In genomic region chr7:80249619-80250305, GRCh38 we compare ENCODE assay signal across 19 cellular contexts.
DNase-seq lines count a peak whose midpoint lies in the region; ATAC-seq and TF ChIP-seq lines count a peak whose summit lies in the region.
"Had no signal": no experiment of that assay in that cellular context is flagged by ENCODE, and none has a peak within 500 bp of the region (broad histone marks: within the 10 kb centered on the region; RNA-seq: fewer than 3 reads in every experiment).

No MANE protein-coding gene starts in this region.

- TF ChIP-seq CTCF in DND-41 (IDR thresholded peaks at IDR 0.05; ENCODE audit: borderline replicate concordance, extremely low read depth, low read length, poor library complexity, severe bottlenecking) (no peak), fibroblast of lung (conservative IDR thresholded peaks at IDR 0.05 in 1 of 2, IDR thresholded peaks at IDR 0.05 in 1 of 2; ENCODE audit: low read depth in 1 of 2, low read length in 2 of 2) (no peak), stomach (IDR thresholded peaks at IDR 0.05) (no peak), mucosa of descending colon (IDR thresholded peaks at IDR 0.05) (no peak)

- no peak for TF ChIP-seq EP300 in stomach (IDR thresholded peaks at IDR 0.05)

- peaks cover 16% of the 10 kb centered on the region for H3K4me1 ChIP-seq in DND-41 (ENCODE audit: insufficient read depth, low read length)
- H3K4me1 ChIP-seq in fibroblast of lung (ENCODE audit: control insufficient read depth, extremely low read depth, insufficient read depth, low read length) = no peaks in the 10 kb centered on the region
- no peaks in the 10 kb centered on the region for H3K4me1 ChIP-seq in stomach
- H3K4me1 ChIP-seq in mucosa of descending colon (ENCODE audit: low read depth) = no peaks in the 10 kb centered on the region
- H3K4me1 ChIP-seq: BLaER1 treated with 17β-estradiol and CSF1 and Interleukin-3, amounts not matched to agents 10 nM and 100 nM had no signal

- H3K27me3 ChIP-seq in DND-41 (ENCODE audit: insufficient read depth, low read length, poor library complexity) (no peaks in the 10 kb centered on the region), fibroblast of lung (ENCODE audit: control insufficient read depth, insufficient read depth, low read length) (peaks cover 2% of the 10 kb centered on the region), stomach (no peaks in the 10 kb centered on the region)
- H3K27me3 ChIP-seq: BLaER1 treated with 17β-estradiol and CSF1 and Interleukin-3, amounts not matched to agents 10 nM and 100 nM; MG63 had no signal

- no peak overlapping the region for H3K9ac ChIP-seq in DND-41 (ENCODE audit: low read depth, low read length)
- H3K9ac ChIP-seq in fibroblast of lung (ENCODE audit: insufficient read depth, low read length) = no peak overlapping the region
- H3K9ac ChIP-seq: BLaER1 treated with 17β-estradiol and CSF1 and Interleukin-3, amounts not matched to agents 10 nM and 100 nM; SK-N-SH had no signal

- H4K20me1 ChIP-seq in DND-41 (ENCODE audit: insufficient read depth, low read length) (no peaks in the 10 kb centered on the region), fibroblast of lung (ENCODE audit: control insufficient read depth, extremely low read depth, insufficient read depth, low read length) (no peaks in the 10 kb centered on the region)
- H4K20me1 ChIP-seq: BLaER1 treated with 17β-estradiol and CSF1 and Interleukin-3, amounts not matched to agents 10 nM and 100 nM had no signal

- H3K9me3 ChIP-seq in DND-41 (ENCODE audit: insufficient read depth, low read length, severe bottlenecking) (no peaks in the 10 kb centered on the region), fibroblast of lung (ENCODE audit: control insufficient read depth, insufficient read depth, low read depth, low read length) (no peaks in the 10 kb centered on the region), stomach (no peaks in the 10 kb centered on the region), mucosa of descending colon (no peaks in the 10 kb centered on the region)
- H3K9me3 ChIP-seq: BLaER1 treated with 17β-estradiol and CSF1 and Interleukin-3, amounts not matched to agents 10 nM and 100 nM; MG63; SK-N-SH had no signal

- ATAC-seq in DND-41 (ENCODE audit: insufficient read depth, low read depth) (peak; percentile 47; the same call in 1 of the 3 replicates), HG02981 (IDR thresholded peaks at IDR 0.05; ENCODE audit: unreplicated experiment) (no peak), mucosa of descending colon (no peak)
- ATAC-seq: GM12878, GM23338, Panc1 had no signal

- H3K79me2 ChIP-seq in DND-41 (ENCODE audit: insufficient read depth, low read length) (no peaks in the 10 kb centered on the region), fibroblast of lung (ENCODE audit: control insufficient read depth, insufficient read depth, low read length) (no peaks in the 10 kb centered on the region)

- DNase-seq in DND-41 (no peak), M059J (ENCODE audit: low read depth) (peak; percentile 58), fibroblast of lung (ENCODE audit: low read depth in 2 of 2) (peak; percentile 11 to 13), putamen (ENCODE audit: low spot score) (peak; percentile 16), stomach (no peak), mucosa of descending colon (no peak)
- DNase-seq: KG1, MG63, NCI-H1105 treated with DMSO at 0.1 percent for 48 hours, NCI-H187, NCI-H446 treated with DMSO at 0.1 percent for 48 hours, NCI-H748 treated with DMSO at 0.1 percent for 48 hours, Right ventricle myocardium superior, SK-N-SH had no signal

- no peaks in the 10 kb centered on the region for H3K36me3 ChIP-seq in DND-41 (ENCODE audit: insufficient read depth, low read length)
- H3K36me3 ChIP-seq in fibroblast of lung (ENCODE audit: control insufficient read depth, insufficient read depth, low read length) = no peaks in the 10 kb centered on the region
- H3K36me3 ChIP-seq in stomach = no peaks in the 10 kb centered on the region
- no peaks in the 10 kb centered on the region for H3K36me3 ChIP-seq in mucosa of descending colon (ENCODE audit: low read depth)
- H3K36me3 ChIP-seq: BLaER1 treated with 17β-estradiol and CSF1 and Interleukin-3, amounts not matched to agents 10 nM and 100 nM; MG63 had no signal

- H3K4me3 ChIP-seq in DND-41 (ENCODE audit: low read depth in 1 of 2, low read length in 2 of 2) (no peak overlapping the region), fibroblast of lung (replicated peaks in 1 of 4; ENCODE audit: control extremely low read depth in 1 of 4, insufficient read depth in 1 of 4, low read depth in 3 of 4, low read length in 4 of 4) (no peak overlapping the region), stomach (no peak overlapping the region), mucosa of descending colon (no peak overlapping the region)
- H3K4me3 ChIP-seq: BLaER1 treated with 17β-estradiol and CSF1 and Interleukin-3, amounts not matched to agents 10 nM and 100 nM; GM12878; GM23338; MG63 had no signal

- intact Hi-C loops in stomach (cut with DNase I; ENCODE audit: low total_unique reads) = no loop called here
- intact Hi-C loops in mucosa of descending colon (cut with DNase I, micrococcal nuclease) = no loop called here

- H3K27ac ChIP-seq in DND-41 (ENCODE audit: low read length) (peak overlapping the region; percentile 3; the same call in 1 of the 2 replicates), fibroblast of lung (ENCODE audit: insufficient read depth, low read length) (no peak overlapping the region), stomach (no peak overlapping the region)
- H3K27ac ChIP-seq: BLaER1 treated with 17β-estradiol and CSF1 and Interleukin-3, amounts not matched to agents 10 nM and 100 nM had no signal

- no peak for TF ChIP-seq POLR2A in stomach (IDR thresholded peaks at IDR 0.05)

- H2AFZ ChIP-seq in DND-41 (ENCODE audit: low read depth, low read length) = peak overlapping the region; percentile 6; the same call in 1 of the 2 replicates
- no peak overlapping the region for H2AFZ ChIP-seq in fibroblast of lung (ENCODE audit: low read length)
- H2AFZ ChIP-seq: GM23338 had no signal

- no peak overlapping the region for H3K4me2 ChIP-seq in DND-41 (ENCODE audit: insufficient read depth, low read length)
- H3K4me2 ChIP-seq in fibroblast of lung (ENCODE audit: extremely low read depth, insufficient read depth, low read length) = no peak overlapping the region
- H3K4me2 ChIP-seq: BLaER1 treated with 17β-estradiol and CSF1 and Interleukin-3, amounts not matched to agents 10 nM and 100 nM; GM23338; SK-N-SH had no signal

- 29 to 58% (median 36%) methylated on average over 2 of the region's 2 CpGs for WGBS in stomach, 5 donors

Comparison
In these comparisons a context has a peak if more than half of its experiments do, and no peak if none do; other contexts are left out.
1. DNase-seq: peak in M059J (single experiment), fibroblast of lung (2 of 2) and putamen (single experiment); none in DND-41 (single experiment), stomach (single experiment) and mucosa of descending colon (0 of 3).